Comparison of ENCODE assay signal across 10 cellular contexts in genomic region chr6:118724211-118724610, GRCh38.
DNase-seq lines count a peak whose midpoint lies in the region; ATAC-seq and TF ChIP-seq lines count a peak whose summit lies in the region.
"Had no signal": no experiment of that assay in that cellular context is flagged by ENCODE, and none has a peak within 500 bp of the region (broad histone marks: within the 10 kb centered on the region; RNA-seq: fewer than 3 reads in every experiment).

No MANE protein-coding gene starts in this region.

- WGBS in smooth muscle cell (ENCODE audit: low lambda C conversion rate): 64% methylated on average over 3 of the region's 3 CpGs
- 72 to 83% (median 74%) methylated on average over 3 of the region's 3 CpGs for WGBS in ovary, 3 donors
- WGBS in transverse colon (ENCODE audit: low coverage in 1 of 2), 2 donors: 40 to 44% methylated on average over 3 of the region's 3 CpGs

- no peak for TF ChIP-seq CTCF in OCI-LY3 (IDR thresholded peaks at IDR 0.05; ENCODE audit: low read depth, low read length)
- no peak for TF ChIP-seq CTCF in smooth muscle cell (IDR thresholded peaks at IDR 0.05; ENCODE audit: borderline replicate concordance, insufficient read depth, poor library complexity, severe bottlenecking)
- TF ChIP-seq CTCF in ovary (IDR thresholded peaks at IDR 0.05): no peak
- no peak for TF ChIP-seq CTCF in transverse colon (IDR thresholded peaks at IDR 0.05)

- peaks cover 74% of the 10 kb centered on the region for H3K4me1 Mint-ChIP-seq in activated T-cell treated with anti-CD3 and anti-CD28 coated beads, Interleukin-2, amount 50 U/mL, for 4 hours (ENCODE audit: low read depth)

- H3K36me3 ChIP-seq in OCI-LY3 (replicated peaks; ENCODE audit: low read depth, low read length) (no peaks in the 10 kb centered on the region), smooth muscle cell (ENCODE audit: low read depth) (no peaks in the 10 kb centered on the region), ovary (no peaks in the 10 kb centered on the region), transverse colon (no peaks in the 10 kb centered on the region)

- no peaks in the 10 kb centered on the region for H3F3A ChIP-seq in smooth muscle cell (ENCODE audit: low read depth)

- TF ChIP-seq POLR2A in ovary (IDR thresholded peaks at IDR 0.05) (no peak), transverse colon (IDR thresholded peaks at IDR 0.05) (no peak)

- intact Hi-C loops in ovary (cut with DNase I) (no loop called here), transverse colon (cut with DNase I; ENCODE audit: low total_unique reads) (no loop called here)

- peaks cover 26% of the 10 kb centered on the region for H3K4me1 ChIP-seq in OCI-LY3 (ENCODE audit: low read length)
- no peaks in the 10 kb centered on the region for H3K4me1 ChIP-seq in smooth muscle cell (ENCODE audit: low read depth)
- H3K4me1 ChIP-seq in ovary (ENCODE audit: insufficient read depth): peaks cover 2% of the 10 kb centered on the region
- no peaks in the 10 kb centered on the region for H3K4me1 ChIP-seq in transverse colon

- peak; percentile 31 to 35 for ATAC-seq in activated T-cell treated with anti-CD3 and anti-CD28 coated beads, Interleukin-2, amount 50 U/mL, for 4 hours
- ATAC-seq in HG02798 (IDR thresholded peaks at IDR 0.05; ENCODE audit: poor library complexity, unreplicated experiment): peak; percentile 87

- H3K79me2 ChIP-seq in OCI-LY3 (ENCODE audit: low read length) (no peaks in the 10 kb centered on the region), smooth muscle cell (ENCODE audit: low read depth) (no peaks in the 10 kb centered on the region)

- H3K36me3 Mint-ChIP-seq in activated T-cell treated with anti-CD3 and anti-CD28 coated beads, Interleukin-2, amount 50 U/mL, for 4 hours (ENCODE audit: insufficient read depth): no peaks in the 10 kb centered on the region

- H3K9me3 Mint-ChIP-seq in activated T-cell treated with anti-CD3 and anti-CD28 coated beads, Interleukin-2, amount 50 U/mL, for 4 hours: no peaks in the 10 kb centered on the region

- H3K4me3 Mint-ChIP-seq in activated T-cell treated with anti-CD3 and anti-CD28 coated beads, Interleukin-2, amount 50 U/mL, for 4 hours: peak overlapping the region; percentile 44

- H3K4me2 ChIP-seq in OCI-LY3 (ENCODE audit: low read length) (peak overlapping the region; percentile 44), smooth muscle cell (no peak overlapping the region)

- H3K27ac ChIP-seq in OCI-LY3 (ENCODE audit: low read length) (no peak overlapping the region), smooth muscle cell (ENCODE audit: low read depth) (no peak overlapping the region), ovary (no peak overlapping the region), transverse colon (no peak overlapping the region)
- H3K27ac ChIP-seq: HL-60, skin epidermis had no signal

- H3K4me3 ChIP-seq in OCI-LY3 (ENCODE audit: low read length) (no peak overlapping the region), smooth muscle cell (no peak overlapping the region), ovary (no peak overlapping the region), transverse colon (no peak overlapping the region)
- H3K4me3 ChIP-seq: skin epidermis had no signal

- in situ Hi-C loops in transverse colon (cut with MboI; ENCODE audit: low pct_ligation_motif_present in 1 of 4, low pct_unique_long_range_greater_than_20kb in 1 of 4, low sequenced_read_pairs in 3 of 4): no loop called here

- H4K20me1 ChIP-seq in OCI-LY3 (ENCODE audit: insufficient read depth, low read length) (no peaks in the 10 kb centered on the region), smooth muscle cell (ENCODE audit: low read depth) (no peaks in the 10 kb centered on the region)

- no peak for DNase-seq in activated T-cell treated with anti-CD3 and anti-CD28 coated beads, Interleukin-2, amount 50 U/mL, for 4 hours
- DNase-seq in activated T-cell treated with anti-CD3 and anti-CD28 coated beads, Interleukin-2, amount 50 U/mL, for 48 hours: no peak
- DNase-seq in smooth muscle cell (lab: John Stamatoyannopoulos, UW; ENCODE audit: unreplicated experiment) (no peak), ovary (no peak), hypothalamus (lab: John Stamatoyannopoulos, UW) (no peak), transverse colon (no peak)

- H3K9ac ChIP-seq in OCI-LY3 (ENCODE audit: low read length) (no peak overlapping the region), smooth muscle cell (ENCODE audit: low read depth) (no peak overlapping the region)

- H3K27me3 ChIP-seq in OCI-LY3 (ENCODE audit: low read depth, low read length) (0 out of 2 replicates have a peak, but pooled peaks cover 3% of the 10 kb centered on the region), smooth muscle cell (ENCODE audit: low read depth) (no peaks in the 10 kb centered on the region), ovary (no peaks in the 10 kb centered on the region), transverse colon (no peaks in the 10 kb centered on the region)

- H3K27me3 Mint-ChIP-seq in activated T-cell treated with anti-CD3 and anti-CD28 coated beads, Interleukin-2, amount 50 U/mL, for 4 hours (ENCODE audit: low read depth): no peaks in the 10 kb centered on the region

- TF ChIP-seq EP300 in ovary (IDR thresholded peaks at IDR 0.05) (no peak), transverse colon (IDR thresholded peaks at IDR 0.05; ENCODE audit: low read depth) (no peak)

- H3K9me3 ChIP-seq in OCI-LY3 (ENCODE audit: insufficient read depth, low read length) (no peaks in the 10 kb centered on the region), smooth muscle cell (replicated peaks; ENCODE audit: low read depth) (no peaks in the 10 kb centered on the region), ovary (no peaks in the 10 kb centered on the region), transverse colon (no peaks in the 10 kb centered on the region)

- H2AFZ ChIP-seq in OCI-LY3 (ENCODE audit: low read depth, low read length) (no peak overlapping the region), smooth muscle cell (ENCODE audit: low read depth) (peak overlapping the region; percentile 3)
